Comparison of ENCODE assay signal across 13 cellular contexts in the genomic region with DNA sequence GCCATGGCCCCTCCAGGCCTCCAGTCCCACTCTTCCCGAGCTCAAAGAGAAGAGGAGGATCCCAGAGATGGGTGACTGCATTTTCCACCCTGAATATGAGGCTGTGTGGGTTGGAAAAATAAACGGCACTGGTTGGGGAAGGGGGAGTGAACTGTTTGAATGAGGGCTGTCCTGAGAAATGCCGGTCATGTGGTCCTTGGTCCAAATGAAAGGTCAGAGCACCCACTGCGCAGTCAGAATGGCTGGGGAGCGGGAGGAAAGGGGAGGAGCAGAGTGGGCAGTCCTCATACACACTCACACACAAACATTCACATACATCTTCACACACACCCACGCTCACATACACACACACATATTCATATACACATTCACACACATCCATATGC.
DNase-seq lines count a peak whose midpoint lies in the region; ATAC-seq and TF ChIP-seq lines count a peak whose summit lies in the region.
"Had no signal": no experiment of that assay in that cellular context is flagged by ENCODE, and none has a peak within 500 bp of the region (broad histone marks: within the 10 kb centered on the region; RNA-seq: fewer than 3 reads in every experiment).

No MANE protein-coding gene starts in this region.

- TF ChIP-seq CTCF in right lobe of liver (IDR thresholded peaks at IDR 0.05) (no peak), thyroid gland (IDR thresholded peaks at IDR 0.05) (no peak)

- DNase-seq in MG63 (peak; percentile 62), right lobe of liver (peak in 2 of 3 donors; percentile 13), thyroid gland (no peak), A172 (ENCODE audit: low spot score) (no peak), amniotic stem cell (lab: John Stamatoyannopoulos, UW) (no peak), pons (ENCODE audit: low spot score) (no peak)
- DNase-seq in activated CD8-positive, alpha-beta memory T cell treated with anti-CD3 and anti-CD28 coated beads for 24 hours, result no peak
- DNase-seq: COR-L47, HCEC 1CT, NCI-H187, substantia nigra had no signal

- peaks cover 0 to 14% (median 6%) of the 10 kb centered on the region in 4 donors for H3K4me1 ChIP-seq in right lobe of liver
- H3K4me1 ChIP-seq in thyroid gland, result peaks cover 11 to 51% of the 10 kb centered on the region in 2 donors
- H3K4me1 ChIP-seq: lower lobe of right lung had no signal

- H3K27me3 ChIP-seq in MG63 (no peaks in the 10 kb centered on the region), right lobe of liver (no peaks in the 10 kb centered on the region), thyroid gland (no peaks in the 10 kb centered on the region)

- intact Hi-C loops in right lobe of liver (cut with DNase I), result no loop called here
- intact Hi-C loops in thyroid gland (cut with DNase I), result no loop called here

- TF ChIP-seq POLR2A in right lobe of liver (IDR thresholded peaks at IDR 0.05), result no peak
- TF ChIP-seq POLR2A in thyroid gland (IDR thresholded peaks at IDR 0.05), result no peak

- 65% methylated on average over 6 of the region's 6 CpGs for WGBS in right lobe of liver (ENCODE audit: insufficient coverage, low coverage, low lambda C conversion rate, missing lambda C conversion rate)
- WGBS in thyroid gland, 2 donors, result 56 to 59% methylated on average over 6 of the region's 6 CpGs

- H3K9me3 ChIP-seq in MG63 (no peaks in the 10 kb centered on the region), right lobe of liver (no peaks in the 10 kb centered on the region), thyroid gland (no peaks in the 10 kb centered on the region)
- H3K9me3 ChIP-seq: lower lobe of right lung had no signal

- H3K4me3 ChIP-seq in MG63 (no peak overlapping the region), right lobe of liver (no peak overlapping the region), thyroid gland (replicated peaks in 1 of 3) (no peak overlapping the region)
- H3K4me3 ChIP-seq: lower lobe of right lung had no signal

- ATAC-seq in right lobe of liver, result no peak
- ATAC-seq: lower lobe of right lung had no signal

- no peaks in the 10 kb centered on the region for H3K36me3 ChIP-seq in MG63
- H3K36me3 ChIP-seq in right lobe of liver, result no peaks in the 10 kb centered on the region
- no peaks in the 10 kb centered on the region for H3K36me3 ChIP-seq in thyroid gland
- H3K36me3 ChIP-seq: lower lobe of right lung had no signal

- peak overlapping the region; percentile 50 for H3K27ac ChIP-seq in cingulate gyrus (ENCODE audit: low read depth, low read length)
- peak overlapping the region in 1 of 3 donors; percentile 13 for H3K27ac ChIP-seq in right lobe of liver
- peak overlapping the region in 2 of 3 donors; percentile 43 to 45 for H3K27ac ChIP-seq in thyroid gland
- H3K27ac ChIP-seq: lower lobe of right lung had no signal

Comparison
In these comparisons a context has a peak if more than half of its experiments do, and no peak if none do; other contexts are left out.
1. DNase-seq: peak in MG63 (single experiment) and right lobe of liver (2 of 3); none in thyroid gland (0 of 2), A172 (single experiment), amniotic stem cell (single experiment), pons (single experiment) and activated CD8-positive, alpha-beta memory T cell treated with anti-CD3 and anti-CD28 coated beads for 24 hours (single experiment).